39 cellular contexts compared by ENCODE assay signal in genomic region chr9:80646211-80646610, GRCh38.
"Had no signal": no experiment of that assay in that cellular context is flagged by ENCODE, and none has a peak within 500 bp of the region (broad histone marks: within the 10 kb centered on the region; RNA-seq: fewer than 3 reads in every experiment).

No MANE protein-coding gene starts in this region.

- H3K9me3 Mint-ChIP-seq: activated naive CD8-positive, alpha-beta T cell treated with anti-CD3 and anti-CD28 coated beads for 36 hours; activated naive CD8-positive, alpha-beta T cell treated with anti-CD3 and anti-CD28 coated beads, Interleukin-2, amount 50 U/mL, for 24 hours; activated T-helper 1 cell treated with anti-CD3 and anti-CD28 coated beads, Interleukin-12 subunit alpha, Interleukin-12 subunit beta, Interleukin-2, Interleukin-4 antibody, amounts not matched to agents 30 ng/mL and 10 ng/mL and 1 ng/mL, durations not matched to agents 14 hours and 24 hours and 36 hours had no signal

- H3K36me3 Mint-ChIP-seq: activated naive CD4-positive, alpha-beta T cell treated with anti-CD3 and anti-CD28 coated beads, Interleukin-2, amount 10 ng/mL, durations not matched to agents 7 days and 5 days; activated naive CD4-positive, alpha-beta T cell treated with anti-CD3 and anti-CD28 coated beads, Interleukin-2, amount 50 U/mL, for 24 hours; activated naive CD4-positive, alpha-beta T cell treated with anti-CD3 and anti-CD28 coated beads, Interleukin-2, amount 50 U/mL, for 72 hours; activated naive CD8-positive, alpha-beta T cell; activated naive CD8-positive, alpha-beta T cell treated with anti-CD3 and anti-CD28 coated beads for 36 hours; activated naive CD8-positive, alpha-beta T cell treated with anti-CD3 and anti-CD28 coated beads, Interleukin-2, amount 10 ng/mL, durations not matched to agents 7 days and 5 days; brain had no signal

- ATAC-seq: activated naive CD4-positive, alpha-beta T cell treated with anti-CD3 and anti-CD28 coated beads, Interleukin-2, amount 50 U/mL, for 72 hours; activated naive CD8-positive, alpha-beta T cell treated with anti-CD3 and anti-CD28 coated beads, Interleukin-2, amount 50 U/mL, for 24 hours; activated T-cell treated with anti-CD3 and anti-CD28 coated beads, Interleukin-2, amount 50 U/mL, for 4 hours; activated T-cell treated with anti-CD3 and anti-CD28 coated beads, Interleukin-2, amount 50 U/mL, for 72 hours; activated T-helper 17 cell treated with anti-CD3 and anti-CD28 coated beads, Interleukin-2, amount 50 U/mL, for 72 hours; body of pancreas had no signal

- H3K27ac Mint-ChIP-seq: activated naive CD4-positive, alpha-beta T cell treated with anti-CD3 and anti-CD28 coated beads for 36 hours; activated naive CD4-positive, alpha-beta T cell treated with anti-CD3 and anti-CD28 coated beads, Interleukin-2, amount 10 ng/mL, durations not matched to agents 7 days and 5 days; activated naive CD4-positive, alpha-beta T cell treated with anti-CD3 and anti-CD28 coated beads, Interleukin-2, amount 50 U/mL, for 24 hours; activated naive CD4-positive, alpha-beta T cell treated with anti-CD3 and anti-CD28 coated beads, Interleukin-2, amount 50 U/mL, for 72 hours; activated naive CD8-positive, alpha-beta T cell; activated naive CD8-positive, alpha-beta T cell treated with anti-CD3 and anti-CD28 coated beads for 36 hours; activated naive CD8-positive, alpha-beta T cell treated with anti-CD3 and anti-CD28 coated beads, Interleukin-2, amount 10 ng/mL, durations not matched to agents 7 days and 5 days; activated naive CD8-positive, alpha-beta T cell treated with anti-CD3 and anti-CD28 coated beads, Interleukin-2, amount 50 U/mL, for 24 hours; activated T-cell treated with anti-CD3 and anti-CD28 coated beads, Interleukin-2, amount 50 U/mL, for 24 hours; activated T-cell treated with anti-CD3 and anti-CD28 coated beads, Interleukin-2, amount 50 U/mL, for 72 hours; activated T-helper 1 cell treated with anti-CD3 and anti-CD28 coated beads, Interleukin-12 subunit alpha, Interleukin-12 subunit beta, Interleukin-2, Interleukin-4 antibody, amounts not matched to agents 30 ng/mL and 10 ng/mL and 1 ng/mL, durations not matched to agents 14 hours and 24 hours and 36 hours; activated T-helper 17 cell treated with anti-CD3 and anti-CD28 coated beads, Interleukin-2, amount 50 U/mL, for 72 hours; activated T-helper 2 cell treated with anti-CD3 and anti-CD28 coated beads, Interferon-gamma antibody, Interleukin-2, Interleukin-4, amounts not matched to agents 10 μg/mL and 5 μg/mL and 100 μg/mL, durations not matched to agents 14 hours and 24 hours and 36 hours; brain had no signal

- H3K9me3 ChIP-seq: adrenal gland, ascending aorta, body of pancreas, breast epithelium had no signal

- H3K27me3 Mint-ChIP-seq: activated naive CD4-positive, alpha-beta T cell treated with anti-CD3 and anti-CD28 coated beads, Interleukin-2, amount 10 ng/mL, durations not matched to agents 7 days and 5 days; activated naive CD4-positive, alpha-beta T cell treated with anti-CD3 and anti-CD28 coated beads, Interleukin-2, amount 50 U/mL, for 24 hours; activated naive CD8-positive, alpha-beta T cell; activated naive CD8-positive, alpha-beta T cell treated with anti-CD3 and anti-CD28 coated beads for 36 hours; activated naive CD8-positive, alpha-beta T cell treated with anti-CD3 and anti-CD28 coated beads, Interleukin-2, amount 10 ng/mL, durations not matched to agents 7 days and 5 days; activated naive CD8-positive, alpha-beta T cell treated with anti-CD3 and anti-CD28 coated beads, Interleukin-2, amount 50 U/mL, for 24 hours; activated T-cell treated with anti-CD3 and anti-CD28 coated beads, Interleukin-2, amount 50 U/mL, for 24 hours; activated T-helper 17 cell treated with anti-CD3 and anti-CD28 coated beads, Interleukin-2, amount 50 U/mL, for 72 hours; brain; central memory CD8-positive, alpha-beta T cell had no signal

- DNase-seq: activated effector memory CD4-positive, alpha-beta T cell treated with anti-CD3 and anti-CD28 coated beads, Interleukin-2, amount 50 U/mL, for 16 hours; activated effector memory CD4-positive, alpha-beta T cell treated with Interleukin-2 at 50 U/mL for 16 hours; activated gamma-delta T cell; activated gamma-delta T cell treated with Interleukin-2 at 50 U/mL for 16 hours; activated naive CD4-positive, alpha-beta T cell; activated naive CD4-positive, alpha-beta T cell treated with anti-CD3 and anti-CD28 coated beads for 36 hours; activated naive CD4-positive, alpha-beta T cell treated with anti-CD3 and anti-CD28 coated beads, Interleukin-2, amount 10 ng/mL, durations not matched to agents 7 days and 5 days; activated naive CD4-positive, alpha-beta T cell treated with anti-CD3 and anti-CD28 coated beads, Interleukin-2, amount 50 U/mL, for 16 hours; activated naive CD4-positive, alpha-beta T cell treated with Interleukin-2 at 50 U/mL for 16 hours; activated naive CD8-positive, alpha-beta T cell treated with anti-CD3 and anti-CD28 coated beads for 36 hours; activated naive CD8-positive, alpha-beta T cell treated with anti-CD3 and anti-CD28 coated beads, Interleukin-2, amount 10 ng/mL, durations not matched to agents 7 days and 5 days; activated naive CD8-positive, alpha-beta T cell treated with anti-CD3 and anti-CD28 coated beads, Interleukin-2, amount 50 U/mL, for 24 hours; activated T-cell treated with anti-CD3 and anti-CD28 coated beads, Interleukin-2, amount 50 U/mL, for 24 hours; activated T-cell treated with anti-CD3 and anti-CD28 coated beads, Interleukin-2, amount 50 U/mL, for 4 hours; activated T-cell treated with anti-CD3 and anti-CD28 coated beads, Interleukin-2, amount 50 U/mL, for 48 hours; activated T-cell treated with anti-CD3 and anti-CD28 coated beads, Interleukin-2, amount 50 U/mL, for 72 hours; adrenal gland; amniotic stem cell; amygdala; anterior cingulate cortex; aorta; body of pancreas; brain microvascular endothelial cell; caudate nucleus; central memory CD4-positive, alpha-beta T cell; cerebellar nuclear complex had no signal

- H3K27ac ChIP-seq: adrenal gland, ascending aorta, body of pancreas, brain microvascular endothelial cell, breast epithelium, cardiac muscle cell had no signal

- FAIRE-seq: astrocyte, bronchial epithelial cell had no signal

- H3K4me1 Mint-ChIP-seq: activated naive CD4-positive, alpha-beta T cell treated with anti-CD3 and anti-CD28 coated beads, Interleukin-2, amount 10 ng/mL, durations not matched to agents 7 days and 5 days; activated naive CD4-positive, alpha-beta T cell treated with anti-CD3 and anti-CD28 coated beads, Interleukin-2, amount 50 U/mL, for 24 hours; activated naive CD8-positive, alpha-beta T cell treated with anti-CD3 and anti-CD28 coated beads for 36 hours; activated naive CD8-positive, alpha-beta T cell treated with anti-CD3 and anti-CD28 coated beads, Interleukin-2, amount 10 ng/mL, durations not matched to agents 7 days and 5 days; activated naive CD8-positive, alpha-beta T cell treated with anti-CD3 and anti-CD28 coated beads, Interleukin-2, amount 50 U/mL, for 24 hours; activated T-helper 17 cell treated with anti-CD3 and anti-CD28 coated beads, Interleukin-2, amount 50 U/mL, for 72 hours; central memory CD8-positive, alpha-beta T cell had no signal

- H3K4me1 ChIP-seq: adrenal gland, body of pancreas, breast epithelium had no signal

- H3K4me3 Mint-ChIP-seq: activated naive CD4-positive, alpha-beta T cell treated with anti-CD3 and anti-CD28 coated beads for 36 hours; activated naive CD4-positive, alpha-beta T cell treated with anti-CD3 and anti-CD28 coated beads, Interleukin-2, amount 10 ng/mL, durations not matched to agents 7 days and 5 days; activated naive CD4-positive, alpha-beta T cell treated with anti-CD3 and anti-CD28 coated beads, Interleukin-2, amount 50 U/mL, for 24 hours; activated naive CD8-positive, alpha-beta T cell; activated naive CD8-positive, alpha-beta T cell treated with anti-CD3 and anti-CD28 coated beads for 36 hours; activated naive CD8-positive, alpha-beta T cell treated with anti-CD3 and anti-CD28 coated beads, Interleukin-2, amount 10 ng/mL, durations not matched to agents 7 days and 5 days; activated naive CD8-positive, alpha-beta T cell treated with anti-CD3 and anti-CD28 coated beads, Interleukin-2, amount 50 U/mL, for 24 hours; activated T-cell treated with anti-CD3 and anti-CD28 coated beads, Interleukin-2, amount 50 U/mL, for 24 hours; activated T-cell treated with anti-CD3 and anti-CD28 coated beads, Interleukin-2, amount 50 U/mL, for 4 hours; activated T-cell treated with anti-CD3 and anti-CD28 coated beads, Interleukin-2, amount 50 U/mL, for 72 hours; activated T-helper 1 cell treated with anti-CD3 and anti-CD28 coated beads, Interleukin-12 subunit alpha, Interleukin-12 subunit beta, Interleukin-2, Interleukin-4 antibody, amounts not matched to agents 30 ng/mL and 10 ng/mL and 1 ng/mL, durations not matched to agents 14 hours and 24 hours and 36 hours; activated T-helper 17 cell treated with anti-CD3 and anti-CD28 coated beads, Interleukin-2, amount 50 U/mL, for 72 hours; brain; central memory CD8-positive, alpha-beta T cell had no signal

- H3K4me3 ChIP-seq: adrenal gland, ascending aorta, body of pancreas, breast epithelium, cardiac muscle cell had no signal

- H3K27me3 ChIP-seq: adrenal gland, ascending aorta, body of pancreas, brain microvascular endothelial cell, breast epithelium, cardiac muscle cell had no signal

- H3K36me3 ChIP-seq: adrenal gland, ascending aorta, brain microvascular endothelial cell, breast epithelium, cardiac muscle cell had no signal
